Comparison of ENCODE assay signal across 1 cellular context in the genomic region with DNA sequence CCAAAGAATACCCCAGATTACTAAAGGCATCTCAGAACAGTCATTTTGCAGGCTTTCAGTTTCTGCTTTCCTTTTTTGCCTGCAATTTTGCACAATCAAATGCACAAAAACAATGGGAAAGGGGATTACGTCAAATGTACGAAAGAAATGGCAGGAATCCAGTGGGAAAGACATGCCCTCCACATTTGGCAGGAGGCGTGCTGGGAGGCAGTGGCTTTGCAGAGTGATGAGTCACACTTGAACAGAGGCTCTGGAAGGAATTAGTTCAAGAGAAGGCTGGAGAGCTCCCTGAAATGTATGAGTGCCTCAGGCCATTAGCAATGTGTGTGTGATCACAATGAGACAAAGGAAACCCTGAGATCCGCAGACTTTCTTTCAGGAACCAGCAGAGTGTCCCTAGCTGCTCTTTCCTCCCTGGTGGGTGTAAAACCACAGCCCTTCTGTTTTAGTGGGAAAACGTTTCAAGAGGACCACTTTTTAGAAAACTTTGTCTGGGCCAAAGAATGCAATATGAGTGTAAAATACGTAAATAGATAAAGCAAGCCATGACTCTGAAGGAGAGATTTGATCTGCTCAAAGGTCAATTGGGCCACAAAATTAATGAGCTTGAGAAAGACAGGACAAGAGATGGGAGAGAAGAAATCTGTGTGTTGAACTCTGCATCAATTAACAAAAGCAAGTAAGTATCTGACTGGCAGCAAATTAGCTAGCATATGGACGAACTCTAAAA.
TF ChIP-seq lines count a peak whose summit lies in the region.

No MANE protein-coding gene starts in this region.

TF ChIP-seq in HEK293, 187 proteins besides CTCF, POLR2A, EP300 and RAD21 (continued from another document):
- TF ChIP-seq ZNF18 (tag by site-specific recombination; IDR thresholded peaks at IDR 0.05): no peak
- TF ChIP-seq INSM2 (tag by site-specific recombination; IDR thresholded peaks at IDR 0.05): peak; percentile 42; the same call in 1 of the 2 replicates
- no peak for TF ChIP-seq ZBTB8A (tag by site-specific recombination; IDR thresholded peaks at IDR 0.05)
- TF ChIP-seq, protein P1, sequence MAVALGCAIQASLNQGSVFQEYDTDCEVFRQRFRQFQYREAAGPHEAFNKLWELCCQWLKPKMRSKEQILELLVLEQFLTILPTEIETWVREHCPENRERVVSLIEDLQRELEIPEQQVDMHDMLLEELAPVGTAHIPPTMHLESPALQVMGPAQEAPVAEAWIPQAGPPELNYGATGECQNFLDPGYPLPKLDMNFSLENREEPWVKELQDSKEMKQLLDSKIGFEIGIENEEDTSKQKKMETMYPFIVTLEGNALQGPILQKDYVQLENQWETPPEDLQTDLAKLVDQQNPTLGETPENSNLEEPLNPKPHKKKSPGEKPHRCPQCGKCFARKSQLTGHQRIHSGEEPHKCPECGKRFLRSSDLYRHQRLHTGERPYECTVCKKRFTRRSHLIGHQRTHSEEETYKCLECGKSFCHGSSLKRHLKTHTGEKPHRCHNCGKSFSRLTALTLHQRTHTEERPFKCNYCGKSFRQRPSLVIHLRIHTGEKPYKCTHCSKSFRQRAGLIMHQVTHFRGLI (tag by site-specific recombination; IDR thresholded peaks at IDR 0.05): no peak
- TF ChIP-seq, protein P2, sequence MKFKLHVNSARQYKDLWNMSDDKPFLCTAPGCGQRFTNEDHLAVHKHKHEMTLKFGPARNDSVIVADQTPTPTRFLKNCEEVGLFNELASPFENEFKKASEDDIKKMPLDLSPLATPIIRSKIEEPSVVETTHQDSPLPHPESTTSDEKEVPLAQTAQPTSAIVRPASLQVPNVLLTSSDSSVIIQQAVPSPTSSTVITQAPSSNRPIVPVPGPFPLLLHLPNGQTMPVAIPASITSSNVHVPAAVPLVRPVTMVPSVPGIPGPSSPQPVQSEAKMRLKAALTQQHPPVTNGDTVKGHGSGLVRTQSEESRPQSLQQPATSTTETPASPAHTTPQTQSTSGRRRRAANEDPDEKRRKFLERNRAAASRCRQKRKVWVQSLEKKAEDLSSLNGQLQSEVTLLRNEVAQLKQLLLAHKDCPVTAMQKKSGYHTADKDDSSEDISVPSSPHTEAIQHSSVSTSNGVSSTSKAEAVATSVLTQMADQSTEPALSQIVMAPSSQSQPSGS (tag by site-specific recombination; IDR thresholded peaks at IDR 0.05; ENCODE audit: low read depth): peak; percentile 36; the same call in 1 of the 2 replicates
- TF ChIP-seq, protein P3, sequence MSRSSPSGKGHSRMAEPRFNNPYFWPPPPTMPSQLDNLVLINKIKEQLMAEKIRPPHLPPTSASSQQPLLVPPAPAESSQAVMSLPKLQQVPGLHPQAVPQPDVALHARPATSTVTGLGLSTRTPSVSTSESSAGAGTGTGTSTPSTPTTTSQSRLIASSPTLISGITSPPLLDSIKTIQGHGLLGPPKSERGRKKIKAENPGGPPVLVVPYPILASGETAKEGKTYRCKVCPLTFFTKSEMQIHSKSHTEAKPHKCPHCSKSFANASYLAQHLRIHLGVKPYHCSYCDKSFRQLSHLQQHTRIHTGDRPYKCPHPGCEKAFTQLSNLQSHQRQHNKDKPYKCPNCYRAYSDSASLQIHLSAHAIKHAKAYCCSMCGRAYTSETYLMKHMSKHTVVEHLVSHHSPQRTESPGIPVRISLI (tag by site-specific recombination; IDR thresholded peaks at IDR 0.05): peak; percentile 40; the same call in 1 of the 2 replicates
- no peak for TF ChIP-seq ZNF311 (tag by site-specific recombination; IDR thresholded peaks at IDR 0.05; ENCODE audit: borderline replicate concordance)
- TF ChIP-seq ZNF629 (tag by site-specific recombination; IDR thresholded peaks at IDR 0.05): peak; percentile 86
- TF ChIP-seq MEIS1 (CRISPR knock-in tag; IDR thresholded peaks at IDR 0.05; ENCODE audit: borderline replicate concordance): no peak
- TF ChIP-seq, protein P4, sequence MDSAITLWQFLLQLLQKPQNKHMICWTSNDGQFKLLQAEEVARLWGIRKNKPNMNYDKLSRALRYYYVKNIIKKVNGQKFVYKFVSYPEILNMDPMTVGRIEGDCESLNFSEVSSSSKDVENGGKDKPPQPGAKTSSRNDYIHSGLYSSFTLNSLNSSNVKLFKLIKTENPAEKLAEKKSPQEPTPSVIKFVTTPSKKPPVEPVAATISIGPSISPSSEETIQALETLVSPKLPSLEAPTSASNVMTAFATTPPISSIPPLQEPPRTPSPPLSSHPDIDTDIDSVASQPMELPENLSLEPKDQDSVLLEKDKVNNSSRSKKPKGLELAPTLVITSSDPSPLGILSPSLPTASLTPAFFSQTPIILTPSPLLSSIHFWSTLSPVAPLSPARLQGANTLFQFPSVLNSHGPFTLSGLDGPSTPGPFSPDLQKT (IDR thresholded peaks at IDR 0.05; ENCODE audit: borderline replicate concordance, low read depth, low read length): no peak
- TF ChIP-seq TRIM28 (IDR thresholded peaks at IDR 0.05; ENCODE audit: borderline replicate concordance, low read length): peak; percentile 97
- TF ChIP-seq BCL11B (tag by site-specific recombination; IDR thresholded peaks at IDR 0.05; ENCODE audit: low read depth): no peak
- TF ChIP-seq, protein P5, sequence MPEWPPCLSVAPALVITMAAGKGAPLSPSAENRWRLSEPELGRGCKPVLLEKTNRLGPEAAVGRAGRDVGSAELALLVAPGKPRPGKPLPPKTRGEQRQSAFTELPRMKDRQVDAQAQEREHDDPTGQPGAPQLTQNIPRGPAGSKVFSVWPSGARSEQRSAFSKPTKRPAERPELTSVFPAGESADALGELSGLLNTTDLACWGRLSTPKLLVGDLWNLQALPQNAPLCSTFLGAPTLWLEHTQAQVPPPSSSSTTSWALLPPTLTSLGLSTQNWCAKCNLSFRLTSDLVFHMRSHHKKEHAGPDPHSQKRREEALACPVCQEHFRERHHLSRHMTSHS (tag by site-specific recombination; IDR thresholded peaks at IDR 0.05): no peak
- TF ChIP-seq ZNF10 (tag by site-specific recombination; IDR thresholded peaks at IDR 0.05): no peak
